Comparison of ENCODE assay signal across 22 cellular contexts in the genomic region with DNA sequence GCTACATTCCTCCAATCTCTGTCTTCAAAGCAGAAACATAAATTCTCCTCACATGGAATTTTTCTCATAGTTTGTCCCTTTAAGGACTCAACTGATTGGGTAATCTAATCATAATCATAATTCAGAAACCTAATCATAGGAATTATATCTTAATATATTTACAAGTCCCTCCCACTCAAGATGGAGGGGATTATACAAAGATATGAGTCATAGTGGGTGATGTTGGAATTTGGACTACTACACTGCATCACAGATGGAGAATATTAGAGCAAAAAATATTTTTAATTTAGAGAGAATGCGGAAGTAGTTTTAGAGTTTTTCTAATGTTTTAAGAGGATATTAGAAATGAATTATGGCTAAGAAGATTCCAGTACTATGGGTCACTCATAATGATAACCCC.
"Had no signal": no experiment of that assay in that cellular context is flagged by ENCODE, and none has a peak within 500 bp of the region (broad histone marks: within the 10 kb centered on the region; RNA-seq: fewer than 3 reads in every experiment).

No MANE protein-coding gene starts in this region.

- H2AFZ ChIP-seq: neural progenitor cell had no signal

- ATAC-seq: effector memory CD8-positive, alpha-beta T cell; heart left ventricle; left lobe of liver; natural killer cell treated with Interleukin-12 subunit alpha and Interleukin-12 subunit beta and Interleukin-15 and Interleukin-18, amount 100 ng/mL, for 72 hours; right cardiac atrium; stimulated activated effector memory CD8-positive, alpha-beta T cell treated with anti-CD3 and anti-CD28 coated beads, Interleukin-12 subunit alpha, Interleukin-12 subunit beta, amount 100 ng/mL, for 72 hours; stimulated activated naive CD8-positive, alpha-beta T cell treated with anti-CD3 and anti-CD28 coated beads, Interleukin-15, Interleukin-2, amounts not matched to agents 100 U/mL and 50 U/mL, for 24 hours had no signal

- H3K27me3 Mint-ChIP-seq: dendritic cell treated with granulocyte-macrophage colony-stimulating factor and Interleukin-4, amounts not matched to agents 40 ng/mL and 50 ng/mL, for 4 days; effector memory CD8-positive, alpha-beta T cell; natural killer cell treated with Interleukin-12 subunit alpha and Interleukin-12 subunit beta and Interleukin-15 and Interleukin-18, amount 100 ng/mL, for 72 hours; type B pancreatic cell had no signal

- H3K27ac Mint-ChIP-seq: dendritic cell treated with granulocyte-macrophage colony-stimulating factor and Interleukin-4, amounts not matched to agents 40 ng/mL and 50 ng/mL, for 4 days; effector memory CD8-positive, alpha-beta T cell; natural killer cell treated with Interleukin-12 subunit alpha and Interleukin-12 subunit beta and Interleukin-15 and Interleukin-18, amount 100 ng/mL, for 72 hours; neural progenitor cell; stimulated activated effector memory CD8-positive, alpha-beta T cell treated with anti-CD3 and anti-CD28 coated beads, Interleukin-12 subunit alpha, Interleukin-12 subunit beta, amount 100 ng/mL, for 72 hours; type B pancreatic cell had no signal

- DNase-seq: effector memory CD8-positive, alpha-beta T cell; foreskin melanocyte; heart left ventricle; hippocampal formation; mammary epithelial cell; nucleus accumbens; ovary; right cardiac atrium; stimulated activated CD4-positive, alpha-beta T cell treated with anti-CD3 and anti-CD28 coated beads, Interleukin-4, amount 100 ng/mL, for 1 hour; stimulated activated CD8-positive, alpha-beta memory T cell treated with anti-CD3 and anti-CD28 coated beads, Interleukin-4, amount 100 ng/mL, for 48 hours; stimulated activated naive CD8-positive, alpha-beta T cell treated with anti-CD3 and anti-CD28 coated beads, Interleukin-15, Interleukin-2, amounts not matched to agents 100 U/mL and 50 U/mL, for 24 hours; thyroid gland had no signal

- H3K9me3 ChIP-seq: esophagus muscularis mucosa, heart left ventricle, ovary, suprapubic skin, thyroid gland had no signal

- H3K4me3 ChIP-seq: esophagus muscularis mucosa, heart left ventricle, neural progenitor cell, ovary, smooth muscle cell, suprapubic skin, thyroid gland had no signal

- H3K4me3 Mint-ChIP-seq: dendritic cell treated with granulocyte-macrophage colony-stimulating factor and Interleukin-4, amounts not matched to agents 40 ng/mL and 50 ng/mL, for 4 days; effector memory CD8-positive, alpha-beta T cell; natural killer cell treated with Interleukin-12 subunit alpha and Interleukin-12 subunit beta and Interleukin-15 and Interleukin-18, amount 100 ng/mL, for 72 hours; neural progenitor cell; stimulated activated effector memory CD8-positive, alpha-beta T cell treated with anti-CD3 and anti-CD28 coated beads, Interleukin-12 subunit alpha, Interleukin-12 subunit beta, amount 100 ng/mL, for 72 hours; type B pancreatic cell had no signal

- H3K4me1 ChIP-seq: esophagus muscularis mucosa, heart left ventricle, neural progenitor cell, suprapubic skin, thyroid gland had no signal

- H3K36me3 ChIP-seq: esophagus muscularis mucosa, heart left ventricle, neural progenitor cell, ovary, suprapubic skin, thyroid gland had no signal

- H3K9ac ChIP-seq: neural progenitor cell had no signal

- H3K27me3 ChIP-seq: esophagus muscularis mucosa, heart left ventricle, neural progenitor cell, ovary, suprapubic skin, thyroid gland had no signal

- H3K4me2 ChIP-seq: neural progenitor cell, smooth muscle cell had no signal

- H3K4me1 Mint-ChIP-seq: neural progenitor cell; stimulated activated effector memory CD8-positive, alpha-beta T cell treated with anti-CD3 and anti-CD28 coated beads, Interleukin-12 subunit alpha, Interleukin-12 subunit beta, amount 100 ng/mL, for 72 hours had no signal

- H3K27ac ChIP-seq: epithelial cell of prostate, esophagus muscularis mucosa, heart left ventricle, neural progenitor cell, ovary, suprapubic skin, thyroid gland had no signal

- H3K36me3 Mint-ChIP-seq: natural killer cell treated with Interleukin-12 subunit alpha and Interleukin-12 subunit beta and Interleukin-15 and Interleukin-18, amount 100 ng/mL, for 72 hours; neural progenitor cell; stimulated activated effector memory CD8-positive, alpha-beta T cell treated with anti-CD3 and anti-CD28 coated beads, Interleukin-12 subunit alpha, Interleukin-12 subunit beta, amount 100 ng/mL, for 72 hours; type B pancreatic cell had no signal
